8 cellular contexts compared by ENCODE assay signal in genomic region chr5:37379100-37379628, GRCh38. TPM values are rescaled to one million over a fixed set of nuclear protein-coding genes. Genes with fewer than 3 reads are reported as not detected.
DNase-seq lines count a peak whose midpoint lies in the region; ATAC-seq, FAIRE-seq and TF ChIP-seq lines count a peak whose summit lies in the region.
"Not testable (repeated sequence)": the region's sequence is repeated elsewhere in the genome, so short reads cannot be mapped to it uniquely, and the experiment has no call there.

WDR70 (plus strand) TSS chr5:37379318; CDS start chr5:37379368, 50 bp downstream.

- WGBS in HepG2 (ENCODE audit: low lambda C conversion rate), result 1% methylated on average over 22 of the region's 39 CpGs

- H3K27me3 Mint-ChIP-seq in activated CD4-positive, alpha-beta T cell treated with anti-CD3 and anti-CD28 coated beads, Interleukin-2, amount 10 ng/mL, durations not matched to agents 7 days and 5 days; dendritic cell treated with granulocyte-macrophage colony-stimulating factor and Interleukin-4, amounts not matched to agents 40 ng/mL and 50 ng/mL, for 4 days: not testable (repeated sequence)

- H3K4me1 ChIP-seq in HepG2 (ENCODE audit: insufficient read depth, low read length), result peaks cover 18% of the 10 kb centered on the region

- POLR2A ChIA-PET in activated CD4-positive, alpha-beta T cell treated with anti-CD3 and anti-CD28 coated beads, Interleukin-2, amount 10 ng/mL, durations not matched to agents 7 days and 5 days (lab: Charles Lee), result interaction anchor here (0.6 kb wide), 1 partner anchor 19 kb away, joined by 7 read pairs; no protein-coding TSS in a partner anchor
- POLR2A ChIA-PET in HepG2 (lab: Yijun Ruan, JAX), result interaction anchor here (0.6 to 2.5 kb wide), 7 partner anchors 9 to 275 kb away, joined by 3 to 56 read pairs (median 3); partner anchors contain the start of genes CPLANE1 and NUP155

- peak within 1 kb of the TSS; percentile 11 for H3K27ac ChIP-seq in HepG2 (ENCODE audit: extremely low read length, insufficient read depth, low read length)

- H3K27me3 ChIP-seq in HepG2 (ENCODE audit: control insufficient read depth in 1 of 2, insufficient read depth in 2 of 2, low read length in 2 of 2), result not testable (repeated sequence)

- TF ChIP-seq CTCF in HepG2 (CRISPR knock-in tag; IDR thresholded peaks at IDR 0.05), result peak; percentile 93

- H3K79me2 ChIP-seq in HepG2 (ENCODE audit: insufficient read depth, low read length), result not testable (repeated sequence)

- peak; percentile 99 for ATAC-seq in GM19324 (IDR thresholded peaks at IDR 0.05; ENCODE audit: low FRiP score, unreplicated experiment)
- peak; percentile 99 for ATAC-seq in HG03469 (IDR thresholded peaks at IDR 0.05; ENCODE audit: unreplicated experiment)
- ATAC-seq in HepG2, result peak; percentile 99

- intact Hi-C loops in dendritic cell treated with granulocyte-macrophage colony-stimulating factor and Interleukin-4, amounts not matched to agents 40 ng/mL and 50 ng/mL, for 4 days (cut with micrococcal nuclease), result loop anchor here (1.0 to 10.0 kb wide), 3 partner anchors 8 to 1886 kb away; partner anchors contain the start of gene NUP155
- intact Hi-C loops in HepG2 (cut with micrococcal nuclease; ENCODE audit: unreplicated experiment), result not testable (repeated sequence)

- peak within 1 kb of the TSS; percentile 63 for H3K4me2 ChIP-seq in HepG2 (ENCODE audit: low read depth, low read length)

- in situ Hi-C loops in HepG2 (cut with HindIII; ENCODE audit: extremely low pct_ligation_motif_present, low pct_unique_long_range_greater_than_20kb), result not testable (repeated sequence)

- not testable (repeated sequence) for H4K20me1 ChIP-seq in HepG2 (ENCODE audit: insufficient read depth, low read length)

- peak within 1 kb of the TSS; percentile 79 to 89 (median 89) for H3K4me3 ChIP-seq in HepG2 (replicated peaks in 1 of 3; ENCODE audit: insufficient read depth in 1 of 3, low read depth in 2 of 3, low read length in 3 of 3)

- peak; percentile 56 for FAIRE-seq in HepG2 (lab: Jason Lieb, UNC)

- CTCF ChIA-PET in activated CD4-positive, alpha-beta T cell treated with anti-CD3 and anti-CD28 coated beads, Interleukin-2, amount 10 ng/mL, durations not matched to agents 7 days and 5 days (lab: Charles Lee), result interaction anchor here (0.6 to 1.7 kb wide), 13 partner anchors 8 to 1436 kb away, joined by 3 to 12 read pairs (median 3); partner anchors contain the start of gene NUP155
- CTCF ChIA-PET in HepG2 (lab: Yijun Ruan, JAX; ENCODE audit: low intra/inter-chr PET ratio, low total read pairs), result not testable (repeated sequence)

- H2AFZ ChIP-seq in HepG2 (ENCODE audit: low read length), result not testable (repeated sequence)

- peak in 1 of 2 experiments; percentile 26; a peak in 1 of 4 replicates for TF ChIP-seq EP300 in HepG2 (IDR thresholded peaks at IDR 0.05; ENCODE audit: low read depth in 2 of 2, low read length in 2 of 2)
- not testable (repeated sequence) for TF ChIP-seq EP300 in HepG2 (CRISPR knock-in tag; IDR thresholded peaks at IDR 0.05; ENCODE audit: borderline replicate concordance)

- peaks cover 17% of the 10 kb centered on the region for H3K4me1 Mint-ChIP-seq in activated CD4-positive, alpha-beta T cell treated with anti-CD3 and anti-CD28 coated beads, Interleukin-2, amount 10 ng/mL, durations not matched to agents 7 days and 5 days
- peaks cover 12% of the 10 kb centered on the region for H3K4me1 Mint-ChIP-seq in dendritic cell treated with granulocyte-macrophage colony-stimulating factor and Interleukin-4, amounts not matched to agents 40 ng/mL and 50 ng/mL, for 4 days (ENCODE audit: low read depth)

- peaks cover 12% of the 10 kb centered on the region for H3K36me3 Mint-ChIP-seq in activated CD4-positive, alpha-beta T cell treated with anti-CD3 and anti-CD28 coated beads, Interleukin-2, amount 10 ng/mL, durations not matched to agents 7 days and 5 days (ENCODE audit: low read depth)
- peaks cover 43% of the 10 kb centered on the region for H3K36me3 Mint-ChIP-seq in dendritic cell treated with granulocyte-macrophage colony-stimulating factor and Interleukin-4, amounts not matched to agents 40 ng/mL and 50 ng/mL, for 4 days (ENCODE audit: low read depth)

- peak within 1 kb of the TSS; percentile 89 for H3K27ac Mint-ChIP-seq in activated CD4-positive, alpha-beta T cell treated with anti-CD3 and anti-CD28 coated beads, Interleukin-2, amount 10 ng/mL, durations not matched to agents 7 days and 5 days
- peak within 1 kb of the TSS; percentile 91 for H3K27ac Mint-ChIP-seq in dendritic cell treated with granulocyte-macrophage colony-stimulating factor and Interleukin-4, amounts not matched to agents 40 ng/mL and 50 ng/mL, for 4 days

- TF ChIP-seq RAD21 in HepG2 (CRISPR knock-in tag; IDR thresholded peaks at IDR 0.05), result peak; percentile 53

- H3K36me3 ChIP-seq in HepG2 (replicated peaks in 1 of 2; ENCODE audit: control insufficient read depth in 1 of 2, insufficient read depth in 2 of 2, low read length in 2 of 2), result not testable (repeated sequence)

- TF ChIP-seq POLR2A in HepG2 (IDR thresholded peaks at IDR 0.05; ENCODE audit: insufficient read depth in 1 of 2, low read depth in 2 of 2, low read length in 2 of 2), result peak; percentile 78 to 80

- peak within 1 kb of the TSS; percentile 68 for H3K9ac ChIP-seq in HepG2 (ENCODE audit: insufficient read depth, low read depth, low read length)

- BruUV-seq in HepG2 (replicated peaks; lab: Mats Ljungman, UMichigan), result not testable (repeated sequence)

- peak within 1 kb of the TSS; percentile 94 for H3K4me3 Mint-ChIP-seq in activated CD4-positive, alpha-beta T cell treated with anti-CD3 and anti-CD28 coated beads, Interleukin-2, amount 10 ng/mL, durations not matched to agents 7 days and 5 days
- H3K4me3 Mint-ChIP-seq in dendritic cell treated with granulocyte-macrophage colony-stimulating factor and Interleukin-4, amounts not matched to agents 40 ng/mL and 50 ng/mL, for 4 days, result peak within 1 kb of the TSS; percentile 97

- not testable (repeated sequence) for H3K9me3 Mint-ChIP-seq in activated CD4-positive, alpha-beta T cell treated with anti-CD3 and anti-CD28 coated beads, Interleukin-2, amount 10 ng/mL, durations not matched to agents 7 days and 5 days; dendritic cell treated with granulocyte-macrophage colony-stimulating factor and Interleukin-4, amounts not matched to agents 40 ng/mL and 50 ng/mL, for 4 days

- not testable (repeated sequence) for H3K9me3 ChIP-seq in HepG2 (ENCODE audit: low read length)

- DNase-seq in C1 segment of cervical spinal cord (lab: John Stamatoyannopoulos, UW), result peak; percentile 8 to 88 (median 79)
- peak; percentile 88 for DNase-seq in NCI-H526 treated with DMSO at 0.1 percent for 48 hours (lab: John Stamatoyannopoulos, UW)
- DNase-seq in activated CD4-positive, alpha-beta T cell treated with anti-CD3 and anti-CD28 coated beads, Interleukin-2, amount 10 ng/mL, durations not matched to agents 7 days and 5 days, result peak; percentile 80
- DNase-seq in HepG2 (ENCODE audit: low spot score), result peak; percentile 82
- DNase-seq in stimulated activated CD4-positive, alpha-beta T cell treated with anti-CD3 and anti-CD28 coated beads, Interleukin-4, amount 100 ng/mL, for 1 hour, result peak; percentile 80

TF ChIP-seq in HepG2, 621 proteins besides CTCF, POLR2A, EP300 and RAD21 (continues in another document):
- peak; percentile 72; the same call in 1 of the 2 replicates for TF ChIP-seq BRCA1 (CRISPR knock-in tag; IDR thresholded peaks at IDR 0.05)
- peak; percentile 80; the same call in 1 of the 2 replicates for TF ChIP-seq FOXC1 (CRISPR knock-in tag; IDR thresholded peaks at IDR 0.05; ENCODE audit: borderline replicate concordance)
- peak; percentile 58 for TF ChIP-seq ETV5 (CRISPR knock-in tag; IDR thresholded peaks at IDR 0.05; ENCODE audit: borderline replicate concordance)
- TF ChIP-seq ZGPAT (CRISPR knock-in tag; IDR thresholded peaks at IDR 0.05), result peak; percentile 75; the same call in 1 of the 2 replicates

RNA-seq across cellular contexts. Expression of gene WDR70, which starts in this region (rescaled TPM):
- total RNA-seq in activated CD4-positive, alpha-beta T cell treated with anti-CD3 and anti-CD28 coated beads, Interleukin-2, amount 10 ng/mL, durations not matched to agents 7 days and 5 days, result 10 to 100 TPM; 31.8 to 38.3 TPM
- total RNA-seq in HepG2 (2016; rRNA removed; fragmentation: Illumina TruSeq; extraction: Trizol), result 30.6 and 40.4 TPM in 2 replicates
- 4.8 and 6.3 TPM in 2 replicates for total RNA-seq in HepG2 (2016; cell fraction: cytosol; rRNA removed; fragmentation: Illumina TruSeq; extraction: Trizol; ENCODE audit: low read depth)
- total RNA-seq in HepG2 (2016; cell fraction: insoluble cytoplasmic fraction; rRNA removed; fragmentation: Illumina TruSeq; extraction: Trizol), result 28.7 and 46.3 TPM in 2 replicates
- total RNA-seq in HepG2 (2016; cell fraction: membrane; rRNA removed; fragmentation: Illumina TruSeq; extraction: Trizol), result 7.2 and 8.9 TPM in 2 replicates
- 31.6 and 33.1 TPM in 2 replicates for total RNA-seq in HepG2 (2016; cell fraction: nucleus; rRNA removed; fragmentation: Illumina TruSeq; extraction: Trizol)
- polyA plus RNA-seq in HepG2 (2011; rRNA removed), result 10.8 and 14.6 TPM in 2 replicates
- 7.8 TPM in 2 replicates for polyA plus RNA-seq in HepG2 (2011; cell fraction: cytosol; rRNA removed)
- polyA plus RNA-seq in HepG2 (2011; cell fraction: nucleus; rRNA removed), result 7.2 and 10.0 TPM in 2 replicates
- 20.9 and 22.9 TPM in 2 replicates for polyA plus RNA-seq in HepG2 (2012)
- polyA plus RNA-seq in HepG2 (2016; cell fraction: cytosol; fragmentation: Illumina TruSeq; extraction: Trizol; ENCODE audit: low read depth), result 2.6 and 3.3 TPM in 2 replicates
- 35.4 and 35.7 TPM in 2 replicates for polyA plus RNA-seq in HepG2 (2016; cell fraction: insoluble cytoplasmic fraction; fragmentation: Illumina TruSeq; extraction: Trizol; ENCODE audit: low read depth)
- polyA plus RNA-seq in HepG2 (2016; cell fraction: membrane; fragmentation: Illumina TruSeq; extraction: Trizol; ENCODE audit: low read depth), result 5.6 and 7.4 TPM in 2 replicates
- polyA plus RNA-seq in HepG2 (2016; cell fraction: nucleus; fragmentation: Illumina TruSeq; extraction: Trizol; ENCODE audit: insufficient read depth, low read depth), result 17.3 and 23.3 TPM in 2 replicates
- 6.8 and 21.5 TPM in 2 replicates for polyA minus RNA-seq in HepG2 (2011; rRNA and poly(A)+ RNA removed; ENCODE audit: low replicate concordance)
- 10.2 and 12.6 TPM in 2 replicates for polyA minus RNA-seq in HepG2 (2011; cell fraction: cytosol; rRNA and poly(A)+ RNA removed)
- 44.3 and 47.7 TPM in 2 replicates for polyA minus RNA-seq in HepG2 (2011; cell fraction: nucleus; rRNA and poly(A)+ RNA removed)

Comparison
In these comparisons a context has a peak if more than half of its experiments do, and no peak if none do; other contexts are left out.
1. Peak in every context shown above with its lines: DNase-seq, ATAC-seq, H3K4me3 ChIP-seq and H3K27ac ChIP-seq.